ENCODE assay signal across 1 cellular context in the genomic region with DNA sequence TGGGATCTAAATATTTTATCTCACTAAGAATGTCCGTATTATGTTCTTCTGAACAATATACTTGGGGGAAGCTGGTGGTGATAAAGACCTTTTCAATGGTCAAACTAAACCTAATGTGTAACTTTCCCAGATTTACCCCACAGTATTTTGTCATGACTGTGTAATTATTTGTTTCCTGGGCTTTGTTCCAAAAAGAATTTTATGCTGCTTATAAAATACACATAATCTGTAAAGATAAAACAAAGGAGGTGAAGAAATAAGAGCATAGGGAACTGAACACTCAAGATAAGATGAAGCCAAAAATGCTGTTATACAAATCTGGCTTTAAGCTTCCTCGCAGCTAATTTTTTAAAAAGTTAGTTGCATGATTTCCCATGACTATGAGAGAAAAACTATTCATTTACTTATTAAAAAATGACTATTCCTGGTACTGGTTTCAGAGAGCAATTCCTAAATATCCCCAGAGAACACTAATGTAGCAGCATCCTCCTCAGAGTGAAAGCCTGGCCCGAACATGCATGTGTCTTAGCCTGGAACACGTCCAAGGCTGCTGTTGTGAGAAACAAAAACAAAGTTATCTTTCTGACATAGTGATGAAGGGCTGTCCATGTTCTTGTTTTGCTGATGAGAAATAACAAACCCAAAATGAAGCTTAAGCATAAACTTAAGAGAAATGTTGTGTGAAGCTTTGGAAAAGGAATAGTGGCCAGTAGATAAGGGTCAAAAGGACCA.
TF ChIP-seq lines count a peak whose summit lies in the region.

No MANE protein-coding gene starts in this region.

TF ChIP-seq in HCT116, 20 proteins besides CTCF, POLR2A, EP300 and RAD21 (continued from another document):
- TF ChIP-seq SP1 (IDR thresholded peaks at IDR 0.05; ENCODE audit: low read depth) = no peak
- TF ChIP-seq JUND (IDR thresholded peaks at IDR 0.05) = no peak
- TF ChIP-seq, protein P1, sequence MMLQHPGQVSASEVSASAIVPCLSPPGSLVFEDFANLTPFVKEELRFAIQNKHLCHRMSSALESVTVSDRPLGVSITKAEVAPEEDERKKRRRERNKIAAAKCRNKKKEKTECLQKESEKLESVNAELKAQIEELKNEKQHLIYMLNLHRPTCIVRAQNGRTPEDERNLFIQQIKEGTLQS (IDR thresholded peaks at IDR 0.05) = no peak
- TF ChIP-seq YY1 (IDR thresholded peaks at IDR 0.05; ENCODE audit: extremely low read depth, insufficient replicate concordance, low read depth, low read length) = no peak
- TF ChIP-seq POLR2AphosphoS5 (IDR thresholded peaks at IDR 0.05; ENCODE audit: low read depth, low read length) = no peak
- no peak for TF ChIP-seq EZH2 (IDR thresholded peaks at IDR 0.05)
TF ChIP-seq in HCT116: peak in this region for 0.
